ENCODE assay signal across 11 cellular contexts in genomic region chr13:39273953-39274352, GRCh38.
DNase-seq lines count a peak whose midpoint lies in the region; ATAC-seq, FAIRE-seq and TF ChIP-seq lines count a peak whose summit lies in the region.
"Had no signal": no experiment of that assay in that cellular context is flagged by ENCODE, and none has a peak within 500 bp of the region (broad histone marks: within the 10 kb centered on the region; RNA-seq: fewer than 3 reads in every experiment).

No MANE protein-coding gene starts in this region.

- WGBS in heart right ventricle, 2 donors, result 47 to 50% methylated on average over 4 of the region's 4 CpGs
- 49 to 72% methylated on average over 2 to 3 of the region's 4 CpGs for WGBS in gastroesophageal sphincter (ENCODE audit: low coverage in 1 of 2), 2 donors

- H2AFZ ChIP-seq in OCI-LY7 (ENCODE audit: low read length), result peak overlapping the region; percentile 54

- no peaks in the 10 kb centered on the region for H4K20me1 ChIP-seq in OCI-LY7 (ENCODE audit: insufficient read depth, low read length)

- H3K4me3 ChIP-seq in heart right ventricle (no peak overlapping the region), right atrium auricular region (no peak overlapping the region), OCI-LY7 (ENCODE audit: low read depth, low read length, poor library complexity, severe bottlenecking) (no peak overlapping the region), gastroesophageal sphincter (no peak overlapping the region)

- no peak for TF ChIP-seq EP300 in gastroesophageal sphincter (IDR thresholded peaks at IDR 0.05)

- H3K79me2 ChIP-seq in OCI-LY7 (ENCODE audit: insufficient read depth, low read depth, low read length), result no peaks in the 10 kb centered on the region

- H3K36me3 ChIP-seq in heart right ventricle (no peaks in the 10 kb centered on the region), right atrium auricular region (no peaks in the 10 kb centered on the region), OCI-LY7 (ENCODE audit: insufficient read depth, low read length) (no peaks in the 10 kb centered on the region), gastroesophageal sphincter (no peaks in the 10 kb centered on the region)

- no peak for FAIRE-seq in HTR-8/SVneo (lab: Jason Lieb, UNC)

- no TSS peak for BruUV-seq in OCI-LY7 (replicated peaks; lab: Mats Ljungman, UMichigan)

- intact Hi-C loops in heart right ventricle (cut with DNase I) (loop anchor here in 7 of 10 donors (5.0 to 10.0 kb wide), 6 partner anchors 133 to 343 kb away; partner anchors contain the start of gene LHFPL6 (in 1 of the 7)), OCI-LY7 (cut with micrococcal nuclease; ENCODE audit: unreplicated experiment) (loop anchor here (2.0 kb wide), 1 partner anchor 343 kb away; no protein-coding TSS in a partner anchor)

- no peak for DNase-seq in heart right ventricle
- DNase-seq in right atrium auricular region (ENCODE audit: low spot score), result no peak
- DNase-seq in OCI-LY7 (ENCODE audit: low spot score), result peak; percentile 47
- no peak for DNase-seq in stimulated activated CD4-positive, alpha-beta T cell treated with anti-CD3 and anti-CD28 coated beads, Interleukin-4, amount 100 ng/mL, for 24 hours
- DNase-seq in HTR-8/SVneo (ENCODE audit: insufficient read length, low spot score), result no peak
- DNase-seq: GF-D8, hypothalamus, NCI-H774 had no signal

- H3K9me3 ChIP-seq in heart right ventricle, result no peaks in the 10 kb centered on the region
- no peaks in the 10 kb centered on the region for H3K9me3 ChIP-seq in right atrium auricular region
- H3K9me3 ChIP-seq in OCI-LY7 (ENCODE audit: low read length), result no peaks in the 10 kb centered on the region
- H3K9me3 ChIP-seq in gastroesophageal sphincter, result no peaks in the 10 kb centered on the region

- TF ChIP-seq CTCF in heart right ventricle (IDR thresholded peaks at IDR 0.05) (peak in 7 of 9 donors; percentile 10 to 45 (median 39)), right atrium auricular region (IDR thresholded peaks at IDR 0.05) (peak in 1 of 2 donors; percentile 48), OCI-LY7 (conservative IDR thresholded peaks at IDR 0.05; ENCODE audit: low read length) (peak; percentile 69), gastroesophageal sphincter (IDR thresholded peaks at IDR 0.05) (peak in 3 of 4 experiments; percentile 16 to 37 (median 25))

- TF ChIP-seq POLR2A in gastroesophageal sphincter (IDR thresholded peaks at IDR 0.05), result no peak

- no peaks in the 10 kb centered on the region for H3K9me2 ChIP-seq in OCI-LY7 (ENCODE audit: insufficient read depth, low read length)

- H3K27me3 ChIP-seq in heart right ventricle (no peaks in the 10 kb centered on the region), right atrium auricular region (no peaks in the 10 kb centered on the region), gastroesophageal sphincter (no peaks in the 10 kb centered on the region)

- ATAC-seq in heart right ventricle (peak in 2 of 8 donors; percentile 22 to 61), gastroesophageal sphincter (no peak), HG03135 (IDR thresholded peaks at IDR 0.05; ENCODE audit: unreplicated experiment) (no peak), HG03108 (IDR thresholded peaks at IDR 0.05; ENCODE audit: unreplicated experiment) (no peak)

- peak overlapping the region in 1 of 10 donors; percentile 8 for H3K27ac ChIP-seq in heart right ventricle
- no peak overlapping the region for H3K27ac ChIP-seq in right atrium auricular region
- no peak overlapping the region for H3K27ac ChIP-seq in OCI-LY7 (ENCODE audit: low read depth, low read length, poor library complexity, severe bottlenecking)
- H3K27ac ChIP-seq in gastroesophageal sphincter, result no peak overlapping the region

- CTCF ChIA-PET in OCI-LY7 (lab: Charles Lee; ENCODE audit: unreplicated experiment), result interaction anchor here (1.1 kb wide), 1 partner anchor 338 kb away, joined by 4 read pairs; no protein-coding TSS in a partner anchor

- H3K4me1 ChIP-seq in heart right ventricle (peaks cover 0 to 23% (median 7%) of the 10 kb centered on the region in 9 donors), right atrium auricular region (peaks cover 0 to 14% of the 10 kb centered on the region in 2 donors), OCI-LY7 (ENCODE audit: insufficient read depth, low read length, poor library complexity, severe bottlenecking) (peaks cover 6% of the 10 kb centered on the region), gastroesophageal sphincter (no peaks in the 10 kb centered on the region)

- no peak overlapping the region for H3K4me2 ChIP-seq in OCI-LY7 (ENCODE audit: low read length)

- POLR2A ChIA-PET in OCI-LY7 (lab: Charles Lee), result interaction anchor here (0.5 to 1.6 kb wide), 3 partner anchors 28 to 120 kb away, joined by 3 read pairs; no protein-coding TSS in a partner anchor
